Comparison of ENCODE assay signal across 1 cellular context in genomic region chr16:30896890-30897730, GRCh38.
TF ChIP-seq lines count a peak whose summit lies in the region.

No MANE protein-coding gene starts in this region.

TF ChIP-seq in K562, 482 proteins besides CTCF, POLR2A, EP300 and RAD21 (continued from another document):
- TF ChIP-seq, protein P1, sequence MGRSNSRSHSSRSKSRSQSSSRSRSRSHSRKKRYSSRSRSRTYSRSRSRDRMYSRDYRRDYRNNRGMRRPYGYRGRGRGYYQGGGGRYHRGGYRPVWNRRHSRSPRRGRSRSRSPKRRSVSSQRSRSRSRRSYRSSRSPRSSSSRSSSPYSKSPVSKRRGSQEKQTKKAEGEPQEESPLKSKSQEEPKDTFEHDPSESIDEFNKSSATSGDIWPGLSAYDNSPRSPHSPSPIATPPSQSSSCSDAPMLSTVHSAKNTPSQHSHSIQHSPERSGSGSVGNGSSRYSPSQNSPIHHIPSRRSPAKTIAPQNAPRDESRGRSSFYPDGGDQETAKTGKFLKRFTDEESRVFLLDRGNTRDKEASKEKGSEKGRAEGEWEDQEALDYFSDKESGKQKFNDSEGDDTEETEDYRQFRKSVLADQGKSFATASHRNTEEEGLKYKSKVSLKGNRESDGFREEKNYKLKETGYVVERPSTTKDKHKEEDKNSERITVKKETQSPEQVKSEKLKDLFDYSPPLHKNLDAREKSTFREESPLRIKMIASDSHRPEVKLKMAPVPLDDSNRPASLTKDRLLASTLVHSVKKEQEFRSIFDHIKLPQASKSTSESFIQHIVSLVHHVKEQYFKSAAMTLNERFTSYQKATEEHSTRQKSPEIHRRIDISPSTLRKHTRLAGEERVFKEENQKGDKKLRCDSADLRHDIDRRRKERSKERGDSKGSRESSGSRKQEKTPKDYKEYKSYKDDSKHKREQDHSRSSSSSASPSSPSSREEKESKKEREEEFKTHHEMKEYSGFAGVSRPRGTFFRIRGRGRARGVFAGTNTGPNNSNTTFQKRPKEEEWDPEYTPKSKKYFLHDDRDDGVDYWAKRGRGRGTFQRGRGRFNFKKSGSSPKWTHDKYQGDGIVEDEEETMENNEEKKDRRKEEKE (IDR thresholded peaks at IDR 0.05; ENCODE audit: borderline replicate concordance in 1 of 2, control insufficient read depth in 1 of 2, low read depth in 2 of 2, low read length in 1 of 2): no peak
- TF ChIP-seq HNRNPUL1 (IDR thresholded peaks at IDR 0.05; ENCODE audit: low read length) (no peak), CREM (IDR thresholded peaks at IDR 0.05; ENCODE audit: low read depth) (peak; percentile 89), RBM17 (IDR thresholded peaks at IDR 0.05; ENCODE audit: borderline replicate concordance, low read depth, low read length) (no peak), EHMT2 (IDR thresholded peaks at IDR 0.05) (no peak), ZKSCAN3 (CRISPR knock-in tag; IDR thresholded peaks at IDR 0.05) (no peak), FOXP1 (CRISPR knock-in tag; IDR thresholded peaks at IDR 0.05) (no peak), XRCC5 (IDR thresholded peaks at IDR 0.05; ENCODE audit: low read depth, low read length) (no peak), STAT5A (IDR thresholded peaks at IDR 0.05; ENCODE audit: borderline replicate concordance, low read length) (no peak), NFXL1 (CRISPR knock-in tag; IDR thresholded peaks at IDR 0.05) (no peak), POLR2AphosphoS2 (IDR thresholded peaks at IDR 0.05; ENCODE audit: low read length) (no peak), CBX8 (IDR thresholded peaks at IDR 0.05; ENCODE audit: borderline replicate concordance, extremely low read depth, low read depth, low read length, poor library complexity, severe bottlenecking) (no peak), MTA2 (IDR thresholded peaks at IDR 0.05; ENCODE audit: low read depth) (no peak), POLR2G (IDR thresholded peaks at IDR 0.05; ENCODE audit: low read depth, low read length) (no peak; the same call in 1 of the 2 replicates), TAF7 (tag; IDR thresholded peaks at IDR 0.05) (peak; percentile 36; the same call in 1 of the 2 replicates)
